10 cellular contexts compared by ENCODE assay signal in the genomic region with DNA sequence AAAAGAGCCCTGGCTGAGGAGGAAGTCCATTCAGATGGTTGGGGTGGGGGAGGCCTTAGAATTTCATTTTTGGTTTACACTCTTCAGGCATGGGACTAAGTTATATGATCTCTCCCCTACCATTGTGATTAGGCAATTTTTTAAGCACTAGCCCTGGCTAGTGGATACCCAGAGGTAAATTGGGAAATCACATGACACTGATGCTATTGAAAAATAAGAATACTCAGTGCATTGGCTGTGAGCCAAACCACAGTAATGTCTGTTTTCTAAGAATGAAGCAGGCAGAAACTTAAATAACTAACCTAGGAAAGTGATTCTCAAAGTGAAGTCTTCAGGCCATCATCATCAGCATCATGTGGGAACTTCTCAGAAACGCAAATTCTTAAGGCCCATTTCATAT.
A peak's percentile ranks its signal among the peaks of the same experiment; 100 is the strongest.
DNase-seq lines count a peak whose midpoint lies in the region; ATAC-seq, FAIRE-seq and TF ChIP-seq lines count a peak whose summit lies in the region.
"Had no signal": no experiment of that assay in that cellular context is flagged by ENCODE, and none has a peak within 500 bp of the region (broad histone marks: within the 10 kb centered on the region; RNA-seq: fewer than 3 reads in every experiment).

No MANE protein-coding gene starts in this region.

- H3K9me3 Mint-ChIP-seq in stimulated activated naive CD8-positive, alpha-beta T cell treated with anti-CD3 and anti-CD28 coated beads, Interleukin-15, amount 100 ng/mL, for 72 hours, result no peaks in the 10 kb centered on the region
- peaks cover 5% of the 10 kb centered on the region for H3K9me3 Mint-ChIP-seq in HFFc6

- peak in 1 of 2 donors; percentile 13 for DNase-seq in stimulated activated naive CD8-positive, alpha-beta T cell treated with anti-CD3 and anti-CD28 coated beads, Interleukin-15, amount 100 ng/mL, for 72 hours
- no peak for DNase-seq in stimulated activated naive CD8-positive, alpha-beta T cell treated with anti-CD3 and anti-CD28 coated beads, Interleukin-15, Interleukin-2, amounts not matched to agents 100 U/mL and 50 U/mL, for 24 hours
- DNase-seq in RPMI8226, result peak; percentile 81
- DNase-seq in urothelium cell line (ENCODE audit: low spot score), result peak; percentile 17
- DNase-seq in D341Med (ENCODE audit: low spot score), result no peak
- DNase-seq in HFFc6, result no peak
- DNase-seq: Karpas-422, nucleus accumbens had no signal

- ATAC-seq in stimulated activated naive CD8-positive, alpha-beta T cell treated with anti-CD3 and anti-CD28 coated beads, Interleukin-15, amount 100 ng/mL, for 72 hours, result peak; percentile 74
- no peak for ATAC-seq in stimulated activated naive CD8-positive, alpha-beta T cell treated with anti-CD3 and anti-CD28 coated beads, Interleukin-15, Interleukin-2, amounts not matched to agents 100 U/mL and 50 U/mL, for 24 hours
- ATAC-seq in HG03045 (IDR thresholded peaks at IDR 0.05; ENCODE audit: unreplicated experiment) (peak; percentile 64), esophagus mucosa (no peak)

- H3K36me3 Mint-ChIP-seq in HFFc6 (ENCODE audit: low read depth), result no peaks in the 10 kb centered on the region

- no peak overlapping the region for H3K4me3 Mint-ChIP-seq in stimulated activated naive CD8-positive, alpha-beta T cell treated with anti-CD3 and anti-CD28 coated beads, Interleukin-15, amount 100 ng/mL, for 72 hours
- no peak overlapping the region for H3K4me3 Mint-ChIP-seq in HFFc6

- H3K27me3 Mint-ChIP-seq in stimulated activated naive CD8-positive, alpha-beta T cell treated with anti-CD3 and anti-CD28 coated beads, Interleukin-15, amount 100 ng/mL, for 72 hours, result peaks cover 5% of the 10 kb centered on the region
- H3K27me3 Mint-ChIP-seq in HFFc6 (ENCODE audit: insufficient read depth), result no peaks in the 10 kb centered on the region

- no peak for TF ChIP-seq CTCF in HFFc6 (IDR thresholded peaks at IDR 0.05)

- H3K4me1 Mint-ChIP-seq in stimulated activated naive CD8-positive, alpha-beta T cell treated with anti-CD3 and anti-CD28 coated beads, Interleukin-15, amount 100 ng/mL, for 72 hours, result no peaks in the 10 kb centered on the region
- H3K4me1 Mint-ChIP-seq in HFFc6 (ENCODE audit: low read depth), result no peaks in the 10 kb centered on the region

- no peak for FAIRE-seq in urothelium cell line (lab: Jason Lieb, UNC)

- H3K27ac Mint-ChIP-seq in stimulated activated naive CD8-positive, alpha-beta T cell treated with anti-CD3 and anti-CD28 coated beads, Interleukin-15, amount 100 ng/mL, for 72 hours, result no peak overlapping the region
- no peak overlapping the region for H3K27ac Mint-ChIP-seq in HFFc6

Comparison
In these comparisons a context has a peak if more than half of its experiments do, and no peak if none do; other contexts are left out.
1. ATAC-seq: peak in stimulated activated naive CD8-positive, alpha-beta T cell treated with anti-CD3 and anti-CD28 coated beads, Interleukin-15, amount 100 ng/mL, for 72 hours (single experiment) and HG03045 (single experiment); none in stimulated activated naive CD8-positive, alpha-beta T cell treated with anti-CD3 and anti-CD28 coated beads, Interleukin-15, Interleukin-2, amounts not matched to agents 100 U/mL and 50 U/mL, for 24 hours (single experiment) and esophagus mucosa (single experiment).
2. DNase-seq: peak in RPMI8226 (single experiment) and urothelium cell line (single experiment); none in stimulated activated naive CD8-positive, alpha-beta T cell treated with anti-CD3 and anti-CD28 coated beads, Interleukin-15, Interleukin-2, amounts not matched to agents 100 U/mL and 50 U/mL, for 24 hours (single experiment), D341Med (single experiment) and HFFc6 (single experiment).